Comparison of ENCODE assay signal across 8 cellular contexts in the genomic region with DNA sequence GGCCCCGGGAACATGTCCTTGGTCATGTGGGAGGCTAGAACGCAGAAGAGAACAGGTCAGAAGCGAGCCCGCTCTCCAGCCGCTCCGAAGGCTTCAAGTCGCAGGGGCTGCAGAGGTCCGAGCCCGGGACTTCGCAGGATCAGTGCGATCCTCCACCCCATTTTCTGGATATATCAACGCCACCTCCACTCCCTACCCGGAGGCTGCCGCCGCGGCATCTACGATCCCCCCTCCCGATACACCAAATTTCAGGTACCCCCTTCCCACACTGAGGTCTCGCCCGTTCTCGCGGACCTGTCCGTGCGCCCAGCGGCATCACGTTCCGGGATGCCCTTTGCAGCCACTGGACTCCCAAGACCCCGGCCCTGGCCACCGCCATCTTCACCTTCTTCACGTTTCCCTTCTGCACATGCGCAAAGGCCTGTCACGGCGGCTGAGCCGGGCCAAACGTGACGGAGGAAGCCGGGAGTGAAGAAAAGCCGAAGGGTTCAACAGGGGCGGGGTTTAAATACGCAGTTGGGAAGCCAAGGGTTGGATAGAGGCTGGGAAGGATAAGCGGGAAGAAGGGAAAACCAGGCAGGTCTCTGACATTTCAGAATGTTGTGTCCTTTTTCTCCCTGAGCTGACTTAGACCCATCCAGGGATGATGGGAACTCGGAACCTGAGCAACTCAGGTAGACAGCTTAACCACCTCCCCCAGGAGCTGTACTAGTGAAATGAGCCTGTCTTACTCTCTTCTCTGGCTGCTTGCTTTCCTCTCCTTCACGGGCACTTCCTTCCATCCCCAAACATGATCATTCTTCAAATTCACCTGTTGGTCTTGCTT. TPM values are rescaled to one million over a fixed set of nuclear protein-coding genes. Genes with fewer than 3 reads are reported as not detected.
DNase-seq lines count a peak whose midpoint lies in the region; TF ChIP-seq lines count a peak whose summit lies in the region.

Gene NDUFB8, minus strand, starts transcription at position 399 of the 826 bp plus-strand sequence. Its CDS starts 20 bp downstream, at position 379.

- in situ Hi-C loops in endometrial microvascular endothelial cells (cut with HindIII; ENCODE audit: inconsistent ontology term, low pct_unique_long_range_greater_than_20kb, low sequenced_read_pairs), result no loop called here

- no TSS peak for BruUV-seq in OCI-LY7 (replicated peaks; lab: Mats Ljungman, UMichigan)

- intact Hi-C loops in OCI-LY7 (cut with micrococcal nuclease; ENCODE audit: unreplicated experiment), result loop anchor here (2.0 kb wide), 1 partner anchor 383 kb away; the partner anchor contains the start of gene SLF2

- H3K4me1 Mint-ChIP-seq in mesothelial cell of epicardium, result peaks cover 14% of the 10 kb centered on the region

- H3K36me3 ChIP-seq in OCI-LY7 (ENCODE audit: insufficient read depth, low read length), result peaks cover 34% of the 10 kb centered on the region

- DNase-seq in AG08395 (ENCODE audit: low spot score), result peak; percentile 93
- peak; percentile 73 for DNase-seq in GM19238 (ENCODE audit: insufficient read length, low spot score)
- DNase-seq in HuH-7.5 (ENCODE audit: low spot score), result peak; percentile 80
- DNase-seq in OCI-LY7 (ENCODE audit: low spot score), result peak; percentile 87
- peak; percentile 85 for DNase-seq in activated CD8-positive, alpha-beta memory T cell treated with anti-CD3 and anti-CD28 coated beads, Interleukin-2, amount 50 U/mL, for 4 hours
- peak; percentile 68 to 86 for DNase-seq in mesothelial cell of epicardium (ENCODE audit: low spot score in 2 of 2, unreplicated experiment in 2 of 2)
- DNase-seq in stimulated activated CD8-positive, alpha-beta memory T cell treated with anti-CD3 and anti-CD28 coated beads, Interleukin-15, amount 100 ng/mL, for 4 hours (ENCODE audit: low read depth in 2 of 2), result peak; percentile 67 to 78

- H3K4me3 ChIP-seq in OCI-LY7 (ENCODE audit: low read depth, low read length, poor library complexity, severe bottlenecking), result peak within 1 kb of the TSS; percentile 87

- no peaks in the 10 kb centered on the region for H3K27me3 Mint-ChIP-seq in mesothelial cell of epicardium (ENCODE audit: low read depth)

- H4K20me1 ChIP-seq in OCI-LY7 (ENCODE audit: insufficient read depth, low read length), result peaks cover 8% of the 10 kb centered on the region; the same call in 1 of the 2 replicates

- peaks cover 32% of the 10 kb centered on the region for H3K4me1 ChIP-seq in OCI-LY7 (ENCODE audit: insufficient read depth, low read length, poor library complexity, severe bottlenecking)

- H3K36me3 Mint-ChIP-seq in mesothelial cell of epicardium, result peaks cover 10% of the 10 kb centered on the region

- H2AFZ ChIP-seq in OCI-LY7 (ENCODE audit: low read length), result peak within 1 kb of the TSS; percentile 98

- POLR2A ChIA-PET in OCI-LY7 (lab: Charles Lee), result interaction anchor here (0.9 kb wide), 1 partner anchor 11 kb away, joined by 4 read pairs; no protein-coding TSS in a partner anchor

- peaks cover 25% of the 10 kb centered on the region for H3K79me2 ChIP-seq in OCI-LY7 (ENCODE audit: insufficient read depth, low read depth, low read length)

- H3K4me3 Mint-ChIP-seq in mesothelial cell of epicardium, result peak within 1 kb of the TSS; percentile 99

- CTCF ChIA-PET in OCI-LY7 (lab: Charles Lee; ENCODE audit: unreplicated experiment), result no interaction called here

- TF ChIP-seq CTCF in OCI-LY7 (conservative IDR thresholded peaks at IDR 0.05; ENCODE audit: low read length), result no peak
- TF ChIP-seq CTCF in mesothelial cell of epicardium (IDR thresholded peaks at IDR 0.05; ENCODE audit: unreplicated experiment), result no peak

- no peaks in the 10 kb centered on the region for H3K9me2 ChIP-seq in OCI-LY7 (ENCODE audit: insufficient read depth, low read length)

- peak within 1 kb of the TSS; percentile 55 for H3K27ac ChIP-seq in OCI-LY7 (ENCODE audit: low read depth, low read length, poor library complexity, severe bottlenecking)

- no peaks in the 10 kb centered on the region for H3K9me3 Mint-ChIP-seq in mesothelial cell of epicardium

- H3K27ac Mint-ChIP-seq in mesothelial cell of epicardium, result peak within 1 kb of the TSS; percentile 94

- peak within 1 kb of the TSS; percentile 77 for H3K4me2 ChIP-seq in OCI-LY7 (ENCODE audit: low read length)

- H3K9me3 ChIP-seq in OCI-LY7 (ENCODE audit: low read length), result peaks cover 5% of the 10 kb centered on the region; the same call in 1 of the 2 replicates

RNA-seq across cellular contexts. Expression of gene NDUFB8, which starts in this region (rescaled TPM):
- total RNA-seq in OCI-LY7 (2014; rRNA removed; shearing (Covaris generic)), result 288 and 374 TPM in 2 replicates
- total RNA-seq in OCI-LY7 (2022), result 209 TPM in 2 replicates
- 187 TPM for total RNA-seq in endometrial microvascular endothelial cells (ENCODE audit: inconsistent ontology term)
- 141 to 157 TPM (median 145 TPM) in 3 replicates for total RNA-seq in mesothelial cell of epicardium

Comparison
In these comparisons a context has a peak if more than half of its experiments do, and no peak if none do; other contexts are left out.
1. Peak in every context shown above with its lines: DNase-seq, H3K4me3 ChIP-seq and H3K27ac ChIP-seq.